Comparison of ENCODE assay signal across 9 cellular contexts in the genomic region with DNA sequence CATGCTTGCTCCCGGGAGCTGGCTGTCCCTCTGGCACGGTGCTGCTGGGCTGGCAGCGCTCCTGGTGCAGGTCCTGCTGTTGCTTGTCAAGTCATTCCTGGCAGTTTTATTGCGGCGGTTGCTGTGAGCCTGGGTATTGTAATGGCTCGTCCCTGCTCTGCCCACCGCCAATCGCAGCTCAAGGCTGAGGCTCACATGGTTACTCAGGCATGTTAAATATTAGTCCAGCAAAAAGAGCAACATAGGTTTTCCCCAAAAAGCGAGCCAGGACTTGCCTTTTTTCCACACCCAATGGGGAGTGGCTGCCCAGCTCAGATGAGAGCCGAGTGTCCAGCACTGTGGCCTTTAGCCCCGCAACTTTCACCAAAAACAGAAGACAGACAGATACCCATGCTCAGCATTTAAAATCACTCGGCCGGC.
DNase-seq lines count a peak whose midpoint lies in the region; ATAC-seq, FAIRE-seq and TF ChIP-seq lines count a peak whose summit lies in the region.
"Had no signal": no experiment of that assay in that cellular context is flagged by ENCODE, and none has a peak within 500 bp of the region (broad histone marks: within the 10 kb centered on the region; RNA-seq: fewer than 3 reads in every experiment).

No MANE protein-coding gene starts in this region.

- TF ChIP-seq CTCF in keratinocyte (optimal IDR thresholded peaks at IDR 0.05 in 1 of 3, IDR thresholded peaks at IDR 0.05 in 1 of 3, conservative IDR thresholded peaks at IDR 0.05 in 1 of 3; ENCODE audit: extremely low read depth in 1 of 3, insufficient read depth in 2 of 3, low read length in 3 of 3): no peak

- DNase-seq in NCI-H1105 (lab: John Stamatoyannopoulos, UW): peak; percentile 64
- peak; percentile 93 to 97 for DNase-seq in T47D (ENCODE audit: low read depth in 1 of 2, low spot score in 1 of 2)
- peak; percentile 94 for DNase-seq in keratinocyte (ENCODE audit: low read depth, low spot score)
- DNase-seq in OCI-M2 (lab: John Stamatoyannopoulos, UW; ENCODE audit: unreplicated experiment): no peak
- DNase-seq: activated T-cell treated with anti-CD3 and anti-CD28 coated beads, Interleukin-2, amount 50 U/mL, for 4 hours had no signal

- H3K9me3 ChIP-seq in keratinocyte (ENCODE audit: control insufficient read depth, low read depth, low read length): no peaks in the 10 kb centered on the region

- H3K4me3 ChIP-seq in keratinocyte (ENCODE audit: control insufficient read depth in 2 of 3, extremely low read depth in 1 of 3, insufficient read depth in 2 of 3, low read depth in 1 of 3, low read length in 3 of 3): peak overlapping the region in 1 of 3 experiments; percentile 15
- no peak overlapping the region for H3K4me3 ChIP-seq in skin epidermis

- in situ Hi-C loops in T47D (cut with HindIII; ENCODE audit: low pct_unique_long_range_greater_than_20kb, low sequenced_read_pairs): no loop called here

- H3K79me2 ChIP-seq in keratinocyte (ENCODE audit: control insufficient read depth, insufficient read depth, low read length): no peaks in the 10 kb centered on the region

- ATAC-seq in HG02588 (IDR thresholded peaks at IDR 0.05; ENCODE audit: unreplicated experiment): no peak
- no peak for ATAC-seq in GM19324 (IDR thresholded peaks at IDR 0.05; ENCODE audit: low FRiP score, unreplicated experiment)
- no peak for ATAC-seq in GM21786 (IDR thresholded peaks at IDR 0.05; ENCODE audit: unreplicated experiment)
- ATAC-seq: activated T-cell treated with anti-CD3 and anti-CD28 coated beads, Interleukin-2, amount 50 U/mL, for 4 hours had no signal

- peak overlapping the region; percentile 26 for H2AFZ ChIP-seq in keratinocyte (ENCODE audit: control insufficient read depth, low read length)

- H3K9ac ChIP-seq in keratinocyte (ENCODE audit: control insufficient read depth, extremely low read depth, insufficient read depth, low read length): peak overlapping the region; percentile 47

- no peaks in the 10 kb centered on the region for H3K27me3 ChIP-seq in keratinocyte (ENCODE audit: control insufficient read depth, extremely low read depth, insufficient read depth, low read length)

- peaks cover 0 to 2% of the 10 kb centered on the region in 2 experiments for H3K36me3 ChIP-seq in keratinocyte (ENCODE audit: control insufficient read depth in 2 of 2, extremely low read depth in 1 of 2, insufficient read depth in 2 of 2, low read length in 2 of 2)

- H3K27ac ChIP-seq in keratinocyte (ENCODE audit: control insufficient read depth, insufficient read depth, low read length): no peak overlapping the region
- peak overlapping the region in 14 of 21 experiments; percentile 1 to 63 (median 39) for H3K27ac ChIP-seq in skin epidermis

- peaks cover 11% of the 10 kb centered on the region for H3K4me1 ChIP-seq in keratinocyte (ENCODE audit: control insufficient read depth, extremely low read depth, insufficient read depth, low read length)

- FAIRE-seq in keratinocyte (lab: Jason Lieb, UNC): peak; percentile 87

- no peaks in the 10 kb centered on the region for H3K9me1 ChIP-seq in keratinocyte (ENCODE audit: control insufficient read depth, extremely low read depth, insufficient read depth, low read length)

- dilution Hi-C loops in keratinocyte (cut with MboI; ENCODE audit: extremely low pct_ligation_motif_present, low sequenced_read_pairs): no loop called here

- H3K4me2 ChIP-seq in keratinocyte (ENCODE audit: control insufficient read depth, extremely low read depth, insufficient read depth, low read depth, low read length): peak overlapping the region; percentile 61

- H4K20me1 ChIP-seq in keratinocyte (ENCODE audit: control insufficient read depth, extremely low read depth, insufficient read depth, low read length): no peaks in the 10 kb centered on the region
